Comparison of ENCODE assay signal across 8 cellular contexts in genomic region chr17:43694081-43694870, GRCh38. TPM values are rescaled to one million over a fixed set of nuclear protein-coding genes. Genes with fewer than 3 reads are reported as not detected.
DNase-seq lines count a peak whose midpoint lies in the region; ATAC-seq and TF ChIP-seq lines count a peak whose summit lies in the region.

No MANE protein-coding gene starts in this region.

- CTCF ChIA-PET in mammary epithelial cell (lab: Charles Lee; ENCODE audit: low non-redundant PET), result interaction anchor here (0.6 to 1.5 kb wide), 2 partner anchors 66 to 166 kb away, joined by 3 to 10 read pairs; no protein-coding TSS in a partner anchor

- H3K9ac ChIP-seq in mammary epithelial cell (ENCODE audit: insufficient read depth, low read length), result no peak overlapping the region

- H3K36me3 ChIP-seq in HAP-1 (replicated peaks), result no peaks in the 10 kb centered on the region
- H3K36me3 ChIP-seq in WERI-Rb-1, result no peaks in the 10 kb centered on the region
- H3K36me3 ChIP-seq in mammary epithelial cell (ENCODE audit: insufficient read depth, low read length), result no peaks in the 10 kb centered on the region

- no peak overlapping the region for H3K27ac ChIP-seq in WERI-Rb-1
- no peak overlapping the region for H3K27ac ChIP-seq in mammary epithelial cell (ENCODE audit: insufficient read depth, low read depth, low read length)

- H3K4me3 ChIP-seq in HAP-1, result no peak overlapping the region
- H3K4me3 ChIP-seq in WERI-Rb-1 (ENCODE audit: low read depth, low read length), result no peak overlapping the region
- H3K4me3 ChIP-seq in mammary epithelial cell (replicated peaks in 1 of 3; ENCODE audit: insufficient read depth in 1 of 3, low read depth in 2 of 3, low read length in 3 of 3), result no peak overlapping the region

- WGBS in mammary epithelial cell (ENCODE audit: low coverage, missing lambda C conversion rate), result 26% methylated on average over 10 of the region's 11 CpGs

- H3K27me3 ChIP-seq in HAP-1 (ENCODE audit: low read depth), result no peaks in the 10 kb centered on the region
- H3K27me3 ChIP-seq in WERI-Rb-1 (ENCODE audit: insufficient read depth, low read depth, severe bottlenecking), result no peaks in the 10 kb centered on the region
- H3K27me3 ChIP-seq in mammary epithelial cell (ENCODE audit: insufficient read depth, low read length), result no peaks in the 10 kb centered on the region

- H3K9me3 Mint-ChIP-seq in immature natural killer cell, result no peaks in the 10 kb centered on the region

- no peaks in the 10 kb centered on the region for H3K79me2 ChIP-seq in mammary epithelial cell (ENCODE audit: insufficient read depth, low read length)

- no peaks in the 10 kb centered on the region for H3K36me3 Mint-ChIP-seq in immature natural killer cell

- H3K4me2 ChIP-seq in mammary epithelial cell (ENCODE audit: insufficient read depth, low read depth, low read length), result no peak overlapping the region

- peak; percentile 82 for DNase-seq in AG20443 (ENCODE audit: low spot score)
- DNase-seq in HAP-1 (ENCODE audit: low spot score in 2 of 2), result peak; percentile 78 to 87
- DNase-seq in NCI-H2171 treated with DMSO at 0.1 percent for 48 hours (lab: John Stamatoyannopoulos, UW), result peak; percentile 88
- peak; percentile 93 for DNase-seq in WERI-Rb-1
- peak; percentile 74 for DNase-seq in mammary epithelial cell
- peak; percentile 71 to 79 (median 77) for DNase-seq in immature natural killer cell
- peak; percentile 50 to 65 for DNase-seq in stimulated activated CD4-positive, alpha-beta T cell treated with anti-CD3 and anti-CD28 coated beads, Interleukin-15, amount 100 ng/mL, for 48 hours (ENCODE audit: low read depth in 2 of 2)

- H3K27me3 Mint-ChIP-seq in immature natural killer cell (ENCODE audit: low read depth in 3 of 3), result peaks cover 9 to 21% (median 10%) of the 10 kb centered on the region in 3 donors

- intact Hi-C loops in mammary epithelial cell (cut with micrococcal nuclease), result loop anchor here (1.0 to 10.0 kb wide), 2 partner anchors 66 to 151 kb away; partner anchors contain the start of gene CD300LG

- H4K20me1 ChIP-seq in mammary epithelial cell (ENCODE audit: insufficient read depth, low read length), result no peaks in the 10 kb centered on the region

- H3K4me1 Mint-ChIP-seq in immature natural killer cell, result peaks cover 5 to 6% of the 10 kb centered on the region in 2 donors

- no peak for ATAC-seq in HG03025 (IDR thresholded peaks at IDR 0.05; ENCODE audit: low FRiP score, unreplicated experiment)

- H3K27ac Mint-ChIP-seq in immature natural killer cell, result no peak overlapping the region

- TF ChIP-seq CTCF in WERI-Rb-1 (IDR thresholded peaks at IDR 0.05; ENCODE audit: low read depth, low read length) (peak; percentile 92), mammary epithelial cell (conservative IDR thresholded peaks at IDR 0.05 in 1 of 2, IDR thresholded peaks at IDR 0.05 in 1 of 2; ENCODE audit: extremely low read depth in 1 of 2, insufficient read depth in 1 of 2, low read depth in 1 of 2, low read length in 2 of 2) (peak; percentile 89 to 97)

- no peak overlapping the region for H3K4me3 Mint-ChIP-seq in immature natural killer cell

- dilution Hi-C loops in mammary epithelial cell (cut with HindIII; ENCODE audit: low sequenced_read_pairs), result no loop called here

- H2AFZ ChIP-seq in mammary epithelial cell (ENCODE audit: low read depth, low read length), result no peak overlapping the region

- H3K9me3 ChIP-seq in HAP-1 (no peaks in the 10 kb centered on the region), WERI-Rb-1 (ENCODE audit: severe bottlenecking) (no peaks in the 10 kb centered on the region), mammary epithelial cell (replicated peaks; ENCODE audit: insufficient read depth, low read length) (peaks cover 2% of the 10 kb centered on the region)

- no TSS peak for BruUV-seq in mammary epithelial cell (replicated peaks; lab: Mats Ljungman, UMichigan)

- H3K4me1 ChIP-seq in HAP-1, result no peaks in the 10 kb centered on the region
- no peaks in the 10 kb centered on the region for H3K4me1 ChIP-seq in mammary epithelial cell (ENCODE audit: insufficient read depth, low read length)

- in situ Hi-C loops in HAP-1 (cut with MboI; ENCODE audit: low sequenced_read_pairs) (no loop called here), mammary epithelial cell (cut with MboI; ENCODE audit: low sequenced_read_pairs in 2 of 2) (no loop called here)

RNA-seq across cellular contexts. Expression of gene MEOX1, which starts 32.6 kb away (rescaled TPM):
- total RNA-seq in mammary epithelial cell, result not detected
- not detected for polyA plus RNA-seq in mammary epithelial cell
- polyA minus RNA-seq in mammary epithelial cell, result not detected
- not detected for polyA plus RNA-seq in immature natural killer cell
